Comparison of ENCODE assay signal across 10 cellular contexts in the genomic region with DNA sequence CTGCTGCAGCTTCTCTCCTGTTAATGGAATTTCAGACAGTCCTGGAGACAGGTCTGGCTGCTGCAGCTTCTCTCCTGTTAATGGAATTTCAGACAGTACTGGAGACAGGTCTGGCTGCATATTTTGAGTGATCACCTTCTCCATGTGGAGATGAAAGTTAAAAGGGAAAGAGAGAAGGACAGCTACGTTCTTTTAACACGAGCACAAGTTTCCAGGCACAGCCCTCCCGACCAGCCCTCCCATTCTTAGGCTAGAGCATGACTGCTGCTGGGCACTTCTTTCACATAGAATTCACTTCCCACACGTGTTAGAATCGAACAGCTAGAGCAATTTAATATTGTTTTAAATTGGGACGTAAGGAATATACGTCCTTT.
DNase-seq lines count a peak whose midpoint lies in the region; TF ChIP-seq lines count a peak whose summit lies in the region.
"Had no signal": no experiment of that assay in that cellular context is flagged by ENCODE, and none has a peak within 500 bp of the region (broad histone marks: within the 10 kb centered on the region; RNA-seq: fewer than 3 reads in every experiment).

No MANE protein-coding gene starts in this region.

- peak overlapping the region; percentile 29 for H3K4me3 ChIP-seq in skeletal muscle cell (ENCODE audit: low read depth, low read length)

- H3K36me3 Mint-ChIP-seq in glutamatergic neuron (ENCODE audit: unreplicated experiment), result peaks cover 14% of the 10 kb centered on the region

- H3K4me3 Mint-ChIP-seq in glutamatergic neuron (ENCODE audit: unreplicated experiment), result peak overlapping the region; percentile 20
- H3K4me3 Mint-ChIP-seq: activated CD8-positive, alpha-beta T cell treated with anti-CD3 and anti-CD28 coated beads for 36 hours had no signal

- H3K27ac Mint-ChIP-seq in glutamatergic neuron (ENCODE audit: unreplicated experiment), result no peak overlapping the region
- H3K27ac Mint-ChIP-seq: activated CD8-positive, alpha-beta T cell treated with anti-CD3 and anti-CD28 coated beads for 36 hours had no signal

- peaks cover 14% of the 10 kb centered on the region for H3K4me1 Mint-ChIP-seq in glutamatergic neuron (ENCODE audit: low read depth, unreplicated experiment)

- DNase-seq in HT1080 (ENCODE audit: low read depth), result peak; percentile 36
- peak; percentile 25 for DNase-seq in amniotic epithelial cell (ENCODE audit: low read depth)
- no peak for DNase-seq in glutamatergic neuron
- no peak for DNase-seq in skeletal muscle cell (ENCODE audit: low read depth)
- DNase-seq in NCI-H226, result no peak
- DNase-seq in stimulated activated CD8-positive, alpha-beta memory T cell treated with anti-CD3 and anti-CD28 coated beads, Interleukin-4, amount 100 ng/mL, for 48 hours, result no peak
- DNase-seq in kidney glomerular epithelial cell (lab: John Stamatoyannopoulos, UW), result no peak
- no peak for DNase-seq in NCI-H524 treated with DMSO at 0.1 percent for 48 hours (lab: John Stamatoyannopoulos, UW)
- DNase-seq: activated CD8-positive, alpha-beta T cell treated with anti-CD3 and anti-CD28 coated beads for 36 hours; NCI-H748 treated with DMSO at 0.1 percent for 48 hours had no signal

- TF ChIP-seq CTCF in glutamatergic neuron (IDR thresholded peaks at IDR 0.05; ENCODE audit: partially characterized antibody, unreplicated experiment), result no peak

- H3K27me3 Mint-ChIP-seq in glutamatergic neuron (ENCODE audit: unreplicated experiment), result peaks cover 2% of the 10 kb centered on the region

- peaks cover 3% of the 10 kb centered on the region for H3K9me3 Mint-ChIP-seq in glutamatergic neuron (ENCODE audit: unreplicated experiment)
- H3K9me3 Mint-ChIP-seq: activated CD8-positive, alpha-beta T cell treated with anti-CD3 and anti-CD28 coated beads for 36 hours had no signal

Comparison
In these comparisons a context has a peak if more than half of its experiments do, and no peak if none do; other contexts are left out.
1. DNase-seq: peak in HT1080 (single experiment) and amniotic epithelial cell (single experiment); none in glutamatergic neuron (single experiment), skeletal muscle cell (single experiment), NCI-H226 (single experiment), stimulated activated CD8-positive, alpha-beta memory T cell treated with anti-CD3 and anti-CD28 coated beads, Interleukin-4, amount 100 ng/mL, for 48 hours (single experiment), kidney glomerular epithelial cell (single experiment) and NCI-H524 treated with DMSO at 0.1 percent for 48 hours (single experiment).